Comparison of ENCODE assay signal across 1 cellular context in the genomic region with DNA sequence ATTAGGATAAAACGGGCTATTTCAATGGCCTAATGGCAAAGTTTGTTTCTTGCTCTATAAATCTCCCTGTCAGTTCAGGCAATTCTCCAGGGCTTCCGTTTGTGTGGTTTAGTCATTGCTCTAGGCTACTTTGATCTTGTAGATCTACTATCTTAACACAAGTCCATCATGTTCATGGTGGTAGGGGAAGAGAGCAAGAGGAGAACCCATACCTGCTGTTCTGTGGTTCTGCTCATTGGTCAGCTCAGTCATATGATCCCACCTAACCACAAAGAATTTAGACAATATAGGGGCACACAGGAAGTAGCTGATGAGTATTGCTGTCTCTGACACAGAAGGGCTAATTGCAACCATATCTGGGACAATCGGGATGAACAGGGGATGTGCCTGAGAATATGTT.
TF ChIP-seq lines count a peak whose summit lies in the region.

No MANE protein-coding gene starts in this region.

TF ChIP-seq in HepG2, 621 proteins besides CTCF, POLR2A, EP300 and RAD21 (continued from another document and continues in another):
- TF ChIP-seq, protein P1, sequence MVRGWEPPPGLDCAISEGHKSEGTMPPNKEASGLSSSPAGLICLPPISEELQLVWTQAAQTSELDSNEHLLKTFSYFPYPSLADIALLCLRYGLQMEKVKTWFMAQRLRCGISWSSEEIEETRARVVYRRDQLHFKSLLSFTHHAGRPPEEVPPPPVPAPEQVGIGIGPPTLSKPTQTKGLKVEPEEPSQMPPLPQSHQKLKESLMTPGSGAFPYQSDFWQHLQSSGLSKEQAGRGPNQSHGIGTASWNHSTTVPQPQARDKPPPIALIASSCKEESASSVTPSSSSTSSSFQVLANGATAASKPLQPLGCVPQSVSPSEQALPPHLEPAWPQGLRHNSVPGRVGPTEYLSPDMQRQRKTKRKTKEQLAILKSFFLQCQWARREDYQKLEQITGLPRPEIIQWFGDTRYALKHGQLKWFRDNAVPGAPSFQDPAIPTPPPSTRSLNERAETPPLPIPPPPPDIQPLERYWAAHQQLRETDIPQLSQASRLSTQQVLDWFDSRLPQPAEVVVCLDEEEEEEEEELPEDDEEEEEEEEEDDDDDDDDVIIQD (CRISPR knock-in tag; IDR thresholded peaks at IDR 0.05; ENCODE audit: low read depth): 0 out of 2 replicates have a peak, but pooled peaks have one; percentile 12
- no peak for TF ChIP-seq ZNF256 (CRISPR knock-in tag; conservative IDR thresholded peaks at IDR 0.05)
- TF ChIP-seq ZBTB42 (CRISPR knock-in tag; IDR thresholded peaks at IDR 0.05): no peak
- TF ChIP-seq ZNF644 (CRISPR knock-in tag; IDR thresholded peaks at IDR 0.05; ENCODE audit: low read depth): 0 out of 2 replicates have a peak, but pooled peaks have one; percentile 42
- no peak for TF ChIP-seq ZFP36L2 (CRISPR knock-in tag; IDR thresholded peaks at IDR 0.05)
- TF ChIP-seq, protein P2, sequence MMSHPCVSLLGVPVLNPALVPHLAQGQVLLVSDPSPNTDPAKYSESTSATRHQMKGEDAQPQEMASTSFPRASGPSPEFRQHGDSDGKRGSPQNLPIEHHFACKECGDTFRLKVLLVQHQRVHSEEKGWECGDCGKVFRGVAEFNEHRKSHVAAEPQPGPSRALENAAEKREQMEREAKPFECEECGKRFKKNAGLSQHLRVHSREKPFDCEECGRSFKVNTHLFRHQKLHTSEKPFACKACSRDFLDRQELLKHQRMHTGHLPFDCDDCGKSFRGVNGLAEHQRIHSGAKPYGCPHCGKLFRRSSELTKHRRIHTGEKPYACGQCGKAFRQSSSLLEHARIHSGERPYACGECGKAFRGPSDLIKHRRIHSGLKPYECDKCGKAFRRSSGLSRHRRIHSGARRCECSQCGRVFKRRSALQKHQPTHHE (CRISPR knock-in tag; IDR thresholded peaks at IDR 0.05; ENCODE audit: borderline replicate concordance): no peak
- TF ChIP-seq HHEX (CRISPR knock-in tag; IDR thresholded peaks at IDR 0.05): no peak
- TF ChIP-seq THYN1 (CRISPR knock-in tag; IDR thresholded peaks at IDR 0.05; ENCODE audit: borderline replicate concordance, low read depth): no peak
- no peak for TF ChIP-seq ZKSCAN8 (CRISPR knock-in tag; IDR thresholded peaks at IDR 0.05; ENCODE audit: borderline replicate concordance)
- TF ChIP-seq, protein P3, sequence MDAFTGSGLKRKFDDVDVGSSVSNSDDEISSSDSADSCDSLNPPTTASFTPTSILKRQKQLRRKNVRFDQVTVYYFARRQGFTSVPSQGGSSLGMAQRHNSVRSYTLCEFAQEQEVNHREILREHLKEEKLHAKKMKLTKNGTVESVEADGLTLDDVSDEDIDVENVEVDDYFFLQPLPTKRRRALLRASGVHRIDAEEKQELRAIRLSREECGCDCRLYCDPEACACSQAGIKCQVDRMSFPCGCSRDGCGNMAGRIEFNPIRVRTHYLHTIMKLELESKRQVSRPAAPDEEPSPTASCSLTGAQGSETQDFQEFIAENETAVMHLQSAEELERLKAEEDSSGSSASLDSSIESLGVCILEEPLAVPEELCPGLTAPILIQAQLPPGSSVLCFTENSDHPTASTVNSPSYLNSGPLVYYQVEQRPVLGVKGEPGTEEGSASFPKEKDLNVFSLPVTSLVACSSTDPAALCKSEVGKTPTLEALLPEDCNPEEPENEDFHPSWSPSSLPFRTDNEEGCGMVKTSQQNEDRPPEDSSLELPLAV (CRISPR knock-in tag; conservative IDR thresholded peaks at IDR 0.05; ENCODE audit: low read depth): no peak
- no peak for TF ChIP-seq ZNF773 (CRISPR knock-in tag; IDR thresholded peaks at IDR 0.05; ENCODE audit: borderline replicate concordance)
- no peak for TF ChIP-seq KDM5B (CRISPR knock-in tag; IDR thresholded peaks at IDR 0.05; ENCODE audit: borderline replicate concordance)
- TF ChIP-seq, protein P4, sequence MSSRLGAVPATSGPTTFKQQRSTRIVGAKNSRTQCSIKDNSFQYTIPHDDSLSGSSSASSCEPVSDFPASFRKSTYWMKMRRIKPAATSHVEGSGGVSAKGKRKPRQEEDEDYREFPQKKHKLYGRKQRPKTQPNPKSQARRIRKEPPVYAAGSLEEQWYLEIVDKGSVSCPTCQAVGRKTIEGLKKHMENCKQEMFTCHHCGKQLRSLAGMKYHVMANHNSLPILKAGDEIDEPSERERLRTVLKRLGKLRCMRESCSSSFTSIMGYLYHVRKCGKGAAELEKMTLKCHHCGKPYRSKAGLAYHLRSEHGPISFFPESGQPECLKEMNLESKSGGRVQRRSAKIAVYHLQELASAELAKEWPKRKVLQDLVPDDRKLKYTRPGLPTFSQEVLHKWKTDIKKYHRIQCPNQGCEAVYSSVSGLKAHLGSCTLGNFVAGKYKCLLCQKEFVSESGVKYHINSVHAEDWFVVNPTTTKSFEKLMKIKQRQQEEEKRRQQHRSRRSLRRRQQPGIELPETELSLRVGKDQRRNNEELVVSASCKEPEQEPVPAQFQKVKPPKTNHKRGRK (CRISPR knock-in tag; IDR thresholded peaks at IDR 0.05): no peak
- TF ChIP-seq ZBTB1 (CRISPR knock-in tag; IDR thresholded peaks at IDR 0.05; ENCODE audit: borderline replicate concordance): no peak
- TF ChIP-seq ETV6 (CRISPR knock-in tag; conservative IDR thresholded peaks at IDR 0.05): no peak
- no peak for TF ChIP-seq ZFP82 (CRISPR knock-in tag; IDR thresholded peaks at IDR 0.05; ENCODE audit: borderline replicate concordance)
- TF ChIP-seq, protein P5, sequence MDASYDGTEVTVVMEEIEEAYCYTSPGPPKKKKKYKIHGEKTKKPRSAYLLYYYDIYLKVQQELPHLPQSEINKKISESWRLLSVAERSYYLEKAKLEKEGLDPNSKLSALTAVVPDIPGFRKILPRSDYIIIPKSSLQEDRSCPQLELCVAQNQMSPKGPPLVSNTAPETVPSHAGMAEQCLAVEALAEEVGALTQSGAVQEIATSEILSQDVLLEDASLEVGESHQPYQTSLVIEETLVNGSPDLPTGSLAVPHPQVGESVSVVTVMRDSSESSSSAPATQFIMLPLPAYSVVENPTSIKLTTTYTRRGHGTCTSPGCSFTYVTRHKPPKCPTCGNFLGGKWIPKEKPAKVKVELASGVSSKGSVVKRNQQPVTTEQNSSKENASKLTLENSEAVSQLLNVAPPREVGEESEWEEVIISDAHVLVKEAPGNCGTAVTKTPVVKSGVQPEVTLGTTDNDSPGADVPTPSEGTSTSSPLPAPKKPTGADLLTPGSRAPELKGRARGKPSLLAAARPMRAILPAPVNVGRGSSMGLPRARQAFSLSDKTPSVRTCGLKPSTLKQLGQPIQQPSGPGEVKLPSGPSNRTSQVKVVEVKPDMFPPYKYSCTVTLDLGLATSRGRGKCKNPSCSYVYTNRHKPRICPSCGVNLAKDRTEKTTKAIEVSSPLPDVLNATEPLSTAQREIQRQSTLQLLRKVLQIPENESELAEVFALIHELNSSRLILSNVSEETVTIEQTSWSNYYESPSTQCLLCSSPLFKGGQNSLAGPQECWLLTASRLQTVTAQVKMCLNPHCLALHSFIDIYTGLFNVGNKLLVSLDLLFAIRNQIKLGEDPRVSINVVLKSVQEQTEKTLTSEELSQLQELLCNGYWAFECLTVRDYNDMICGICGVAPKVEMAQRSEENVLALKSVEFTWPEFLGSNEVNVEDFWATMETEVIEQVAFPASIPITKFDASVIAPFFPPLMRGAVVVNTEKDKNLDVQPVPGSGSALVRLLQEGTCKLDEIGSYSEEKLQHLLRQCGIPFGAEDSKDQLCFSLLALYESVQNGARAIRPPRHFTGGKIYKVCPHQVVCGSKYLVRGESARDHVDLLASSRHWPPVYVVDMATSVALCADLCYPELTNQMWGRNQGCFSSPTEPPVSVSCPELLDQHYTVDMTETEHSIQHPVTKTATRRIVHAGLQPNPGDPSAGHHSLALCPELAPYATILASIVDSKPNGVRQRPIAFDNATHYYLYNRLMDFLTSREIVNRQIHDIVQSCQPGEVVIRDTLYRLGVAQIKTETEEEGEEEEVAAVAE (CRISPR knock-in tag; IDR thresholded peaks at IDR 0.05; ENCODE audit: borderline replicate concordance): no peak
- TF ChIP-seq, protein P6, sequence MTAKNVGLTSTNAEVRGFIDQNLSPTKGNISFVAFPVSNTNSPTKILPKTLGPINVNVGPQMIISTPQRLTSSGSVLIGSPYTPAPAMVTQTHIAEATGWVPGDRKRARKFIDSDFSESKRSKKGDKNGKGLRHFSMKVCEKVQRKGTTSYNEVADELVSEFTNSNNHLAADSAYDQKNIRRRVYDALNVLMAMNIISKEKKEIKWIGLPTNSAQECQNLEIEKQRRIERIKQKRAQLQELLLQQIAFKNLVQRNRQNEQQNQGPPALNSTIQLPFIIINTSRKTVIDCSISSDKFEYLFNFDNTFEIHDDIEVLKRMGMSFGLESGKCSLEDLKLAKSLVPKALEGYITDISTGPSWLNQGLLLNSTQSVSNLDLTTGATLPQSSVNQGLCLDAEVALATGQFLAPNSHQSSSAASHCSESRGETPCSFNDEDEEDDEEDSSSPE (CRISPR knock-in tag; IDR thresholded peaks at IDR 0.05): no peak
- no peak for TF ChIP-seq GABPA (IDR thresholded peaks at IDR 0.05; ENCODE audit: low read depth, low read length)
- TF ChIP-seq GABPA (CRISPR knock-in tag; IDR thresholded peaks at IDR 0.05; ENCODE audit: low read depth): 0 out of 2 replicates have a peak, but pooled peaks have one; percentile 27
- TF ChIP-seq, protein P7, sequence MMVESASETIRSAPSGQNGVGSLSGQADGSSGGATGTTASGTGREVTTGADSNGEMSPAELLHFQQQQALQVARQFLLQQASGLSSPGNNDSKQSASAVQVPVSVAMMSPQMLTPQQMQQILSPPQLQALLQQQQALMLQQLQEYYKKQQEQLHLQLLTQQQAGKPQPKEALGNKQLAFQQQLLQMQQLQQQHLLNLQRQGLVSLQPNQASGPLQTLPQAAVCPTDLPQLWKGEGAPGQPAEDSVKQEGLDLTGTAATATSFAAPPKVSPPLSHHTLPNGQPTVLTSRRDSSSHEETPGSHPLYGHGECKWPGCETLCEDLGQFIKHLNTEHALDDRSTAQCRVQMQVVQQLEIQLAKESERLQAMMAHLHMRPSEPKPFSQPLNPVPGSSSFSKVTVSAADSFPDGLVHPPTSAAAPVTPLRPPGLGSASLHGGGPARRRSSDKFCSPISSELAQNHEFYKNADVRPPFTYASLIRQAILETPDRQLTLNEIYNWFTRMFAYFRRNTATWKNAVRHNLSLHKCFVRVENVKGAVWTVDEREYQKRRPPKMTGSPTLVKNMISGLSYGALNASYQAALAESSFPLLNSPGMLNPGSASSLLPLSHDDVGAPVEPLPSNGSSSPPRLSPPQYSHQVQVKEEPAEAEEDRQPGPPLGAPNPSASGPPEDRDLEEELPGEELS (CRISPR knock-in tag; IDR thresholded peaks at IDR 0.05): no peak
- TF ChIP-seq, protein P8, sequence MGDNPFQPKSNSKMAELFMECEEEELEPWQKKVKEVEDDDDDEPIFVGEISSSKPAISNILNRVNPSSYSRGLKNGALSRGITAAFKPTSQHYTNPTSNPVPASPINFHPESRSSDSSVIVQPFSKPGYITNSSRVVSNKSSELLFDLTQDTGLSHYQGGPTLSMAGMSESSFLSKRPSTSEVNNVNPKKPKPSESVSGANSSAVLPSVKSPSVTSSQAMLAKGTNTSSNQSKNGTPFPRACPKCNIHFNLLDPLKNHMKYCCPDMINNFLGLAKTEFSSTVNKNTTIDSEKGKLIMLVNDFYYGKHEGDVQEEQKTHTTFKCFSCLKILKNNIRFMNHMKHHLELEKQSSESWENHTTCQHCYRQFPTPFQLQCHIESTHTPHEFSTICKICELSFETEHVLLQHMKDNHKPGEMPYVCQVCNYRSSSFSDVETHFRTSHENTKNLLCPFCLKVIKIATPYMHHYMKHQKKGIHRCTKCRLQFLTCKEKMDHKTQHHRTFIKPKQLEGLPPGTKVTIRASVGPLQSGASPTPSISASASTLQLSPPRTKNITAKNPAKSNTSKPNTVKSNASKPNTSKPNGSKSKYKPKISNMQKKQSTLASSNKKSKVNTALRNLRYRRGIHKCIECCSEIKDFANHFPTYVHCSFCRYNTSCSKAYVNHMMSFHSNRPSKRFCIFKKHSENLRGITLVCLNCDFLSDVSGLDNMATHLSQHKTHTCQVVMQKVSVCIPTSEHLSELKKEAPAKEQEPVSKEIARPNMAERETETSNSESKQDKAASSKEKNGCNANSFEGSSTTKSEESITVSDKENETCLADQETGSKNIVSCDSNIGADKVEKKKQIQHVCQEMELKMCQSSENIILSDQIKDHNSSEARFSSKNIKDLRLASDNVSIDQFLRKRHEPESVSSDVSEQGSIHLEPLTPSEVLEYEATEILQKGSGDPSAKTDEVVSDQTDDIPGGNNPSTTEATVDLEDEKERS (CRISPR knock-in tag; IDR thresholded peaks at IDR 0.05): 0 out of 2 replicates have a peak, but pooled peaks have one; percentile 37
- no peak for TF ChIP-seq SYNCRIP (IDR thresholded peaks at IDR 0.05; ENCODE audit: insufficient read depth, low read depth, low read length)
- no peak for TF ChIP-seq ESRRA (CRISPR knock-in tag; IDR thresholded peaks at IDR 0.05; ENCODE audit: low read depth)
- TF ChIP-seq, protein P9, sequence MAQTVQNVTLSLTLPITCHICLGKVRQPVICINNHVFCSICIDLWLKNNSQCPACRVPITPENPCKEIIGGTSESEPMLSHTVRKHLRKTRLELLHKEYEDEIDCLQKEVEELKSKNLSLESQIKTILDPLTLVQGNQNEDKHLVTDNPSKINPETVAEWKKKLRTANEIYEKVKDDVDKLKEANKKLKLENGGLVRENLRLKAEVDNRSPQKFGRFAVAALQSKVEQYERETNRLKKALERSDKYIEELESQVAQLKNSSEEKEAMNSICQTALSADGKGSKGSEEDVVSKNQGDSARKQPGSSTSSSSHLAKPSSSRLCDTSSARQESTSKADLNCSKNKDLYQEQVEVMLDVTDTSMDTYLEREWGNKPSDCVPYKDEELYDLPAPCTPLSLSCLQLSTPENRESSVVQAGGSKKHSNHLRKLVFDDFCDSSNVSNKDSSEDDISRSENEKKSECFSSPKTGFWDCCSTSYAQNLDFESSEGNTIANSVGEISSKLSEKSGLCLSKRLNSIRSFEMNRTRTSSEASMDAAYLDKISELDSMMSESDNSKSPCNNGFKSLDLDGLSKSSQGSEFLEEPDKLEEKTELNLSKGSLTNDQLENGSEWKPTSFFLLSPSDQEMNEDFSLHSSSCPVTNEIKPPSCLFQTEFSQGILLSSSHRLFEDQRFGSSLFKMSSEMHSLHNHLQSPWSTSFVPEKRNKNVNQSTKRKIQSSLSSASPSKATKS (CRISPR knock-in tag; IDR thresholded peaks at IDR 0.05): no peak
- no peak for TF ChIP-seq TOE1 (CRISPR knock-in tag; IDR thresholded peaks at IDR 0.05)
- no peak for TF ChIP-seq NFIC (IDR thresholded peaks at IDR 0.05; ENCODE audit: low read length)
- TF ChIP-seq, protein P10, sequence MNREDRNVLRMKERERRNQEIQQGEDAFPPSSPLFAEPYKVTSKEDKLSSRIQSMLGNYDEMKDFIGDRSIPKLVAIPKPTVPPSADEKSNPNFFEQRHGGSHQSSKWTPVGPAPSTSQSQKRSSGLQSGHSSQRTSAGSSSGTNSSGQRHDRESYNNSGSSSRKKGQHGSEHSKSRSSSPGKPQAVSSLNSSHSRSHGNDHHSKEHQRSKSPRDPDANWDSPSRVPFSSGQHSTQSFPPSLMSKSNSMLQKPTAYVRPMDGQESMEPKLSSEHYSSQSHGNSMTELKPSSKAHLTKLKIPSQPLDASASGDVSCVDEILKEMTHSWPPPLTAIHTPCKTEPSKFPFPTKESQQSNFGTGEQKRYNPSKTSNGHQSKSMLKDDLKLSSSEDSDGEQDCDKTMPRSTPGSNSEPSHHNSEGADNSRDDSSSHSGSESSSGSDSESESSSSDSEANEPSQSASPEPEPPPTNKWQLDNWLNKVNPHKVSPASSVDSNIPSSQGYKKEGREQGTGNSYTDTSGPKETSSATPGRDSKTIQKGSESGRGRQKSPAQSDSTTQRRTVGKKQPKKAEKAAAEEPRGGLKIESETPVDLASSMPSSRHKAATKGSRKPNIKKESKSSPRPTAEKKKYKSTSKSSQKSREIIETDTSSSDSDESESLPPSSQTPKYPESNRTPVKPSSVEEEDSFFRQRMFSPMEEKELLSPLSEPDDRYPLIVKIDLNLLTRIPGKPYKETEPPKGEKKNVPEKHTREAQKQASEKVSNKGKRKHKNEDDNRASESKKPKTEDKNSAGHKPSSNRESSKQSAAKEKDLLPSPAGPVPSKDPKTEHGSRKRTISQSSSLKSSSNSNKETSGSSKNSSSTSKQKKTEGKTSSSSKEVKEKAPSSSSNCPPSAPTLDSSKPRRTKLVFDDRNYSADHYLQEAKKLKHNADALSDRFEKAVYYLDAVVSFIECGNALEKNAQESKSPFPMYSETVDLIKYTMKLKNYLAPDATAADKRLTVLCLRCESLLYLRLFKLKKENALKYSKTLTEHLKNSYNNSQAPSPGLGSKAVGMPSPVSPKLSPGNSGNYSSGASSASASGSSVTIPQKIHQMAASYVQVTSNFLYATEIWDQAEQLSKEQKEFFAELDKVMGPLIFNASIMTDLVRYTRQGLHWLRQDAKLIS (CRISPR knock-in tag; IDR thresholded peaks at IDR 0.05): no peak
